In the genomic region with DNA sequence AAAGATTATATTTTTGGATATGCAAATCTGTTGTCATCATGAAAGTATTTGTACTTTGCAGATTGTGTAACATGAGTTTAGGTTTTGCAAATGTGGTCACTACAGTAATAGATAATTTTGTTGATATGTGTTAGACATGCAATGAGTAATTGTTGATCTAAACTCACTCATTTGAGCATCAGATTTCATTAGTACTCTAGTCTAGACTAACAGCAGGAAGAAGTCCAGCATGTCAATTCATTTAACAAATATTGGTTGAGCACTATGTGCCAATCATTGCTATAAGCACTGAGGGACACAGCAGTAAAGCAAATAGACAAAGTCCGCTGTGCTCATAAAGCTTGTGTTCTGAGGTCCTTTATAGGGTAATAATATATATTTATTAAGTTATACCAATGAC, we compare ENCODE assay signal across 17 cellular contexts.
DNase-seq lines count a peak whose midpoint lies in the region; ATAC-seq and TF ChIP-seq lines count a peak whose summit lies in the region.
"Had no signal": no experiment of that assay in that cellular context is flagged by ENCODE, and none has a peak within 500 bp of the region (broad histone marks: within the 10 kb centered on the region; RNA-seq: fewer than 3 reads in every experiment).

No MANE protein-coding gene starts in this region.

- H3K4me1 ChIP-seq in right lobe of liver = no peaks in the 10 kb centered on the region
- H3K4me1 ChIP-seq: esophagus muscularis mucosa, upper lobe of left lung had no signal

- no peaks in the 10 kb centered on the region for H3K9me3 ChIP-seq in right lobe of liver
- H3K9me3 ChIP-seq: esophagus muscularis mucosa, upper lobe of left lung had no signal

- H3K4me3 ChIP-seq in epithelial cell of esophagus (ENCODE audit: low read length) (no peak overlapping the region), right lobe of liver (no peak overlapping the region)
- H3K4me3 ChIP-seq: esophagus muscularis mucosa, upper lobe of left lung had no signal

- H3K27me3 ChIP-seq in right lobe of liver = no peaks in the 10 kb centered on the region
- H3K27me3 ChIP-seq: esophagus muscularis mucosa, upper lobe of left lung had no signal

- H3K27ac ChIP-seq in right lobe of liver = no peak overlapping the region
- H3K27ac ChIP-seq: esophagus muscularis mucosa, upper lobe of left lung had no signal

- no peak for TF ChIP-seq CTCF in epithelial cell of esophagus (IDR thresholded peaks at IDR 0.05; ENCODE audit: insufficient read depth, low read depth, low read length, missing control alignments)
- TF ChIP-seq CTCF in right lobe of liver (IDR thresholded peaks at IDR 0.05) = no peak

- H3K36me3 ChIP-seq in right lobe of liver = no peaks in the 10 kb centered on the region
- H3K36me3 ChIP-seq: esophagus muscularis mucosa, upper lobe of left lung had no signal

- 44% methylated on average over 1 of the region's 1 CpG for WGBS in right lobe of liver (ENCODE audit: insufficient coverage, low coverage, low lambda C conversion rate, missing lambda C conversion rate)

- peak; percentile 81 for DNase-seq in DMS53 treated with DMSO at 0.1 percent for 48 hours (lab: John Stamatoyannopoulos, UW; ENCODE audit: unreplicated experiment)
- peak; percentile 8 for DNase-seq in NCI-H69 (lab: John Stamatoyannopoulos, UW)
- DNase-seq in epithelial cell of esophagus (ENCODE audit: low read depth) = peak; percentile 76
- no peak for DNase-seq in right lobe of liver
- no peak for DNase-seq in stimulated activated naive CD8-positive, alpha-beta T cell treated with anti-CD3 and anti-CD28 coated beads, Interleukin-15, Interleukin-2, amounts not matched to agents 100 U/mL and 50 U/mL, for 24 hours
- DNase-seq in NCI-H82 treated with DMSO at 0.1 percent for 48 hours (lab: John Stamatoyannopoulos, UW; ENCODE audit: unreplicated experiment) = no peak
- no peak for DNase-seq in KG1 (lab: John Stamatoyannopoulos, UW)
- no peak for DNase-seq in iPS-NIHi7 (ENCODE audit: extremely low spot score)
- DNase-seq: activated gamma-delta T cell; DMS 273 treated with DMSO at 0.1 percent for 48 hours; immature natural killer cell; NCI-H1105 treated with DMSO at 0.1 percent for 48 hours; NCI-H748 treated with DMSO at 0.1 percent for 48 hours; stimulated activated CD8-positive, alpha-beta memory T cell treated with anti-CD3 and anti-CD28 coated beads, Interleukin-4, amount 100 ng/mL, for 48 hours; upper lobe of left lung had no signal

- no peak for TF ChIP-seq POLR2A in right lobe of liver (IDR thresholded peaks at IDR 0.05)

- intact Hi-C loops in right lobe of liver (cut with DNase I) = loop anchor here in 1 of 2 donors (10.0 kb wide), 1 partner anchor 255 kb away; no protein-coding TSS in a partner anchor

- ATAC-seq in right lobe of liver = peak; percentile 22 to 92 (median 66)
- no peak for ATAC-seq in stimulated activated naive CD8-positive, alpha-beta T cell treated with anti-CD3 and anti-CD28 coated beads, Interleukin-15, Interleukin-2, amounts not matched to agents 100 U/mL and 50 U/mL, for 24 hours
- ATAC-seq: Right ventricle myocardium inferior had no signal

Comparison
In these comparisons a context has a peak if more than half of its experiments do, and no peak if none do; other contexts are left out.
1. DNase-seq: peak in DMS53 treated with DMSO at 0.1 percent for 48 hours (single experiment), NCI-H69 (single experiment) and epithelial cell of esophagus (single experiment); none in right lobe of liver (0 of 3), stimulated activated naive CD8-positive, alpha-beta T cell treated with anti-CD3 and anti-CD28 coated beads, Interleukin-15, Interleukin-2, amounts not matched to agents 100 U/mL and 50 U/mL, for 24 hours (single experiment), NCI-H82 treated with DMSO at 0.1 percent for 48 hours (single experiment), KG1 (single experiment) and iPS-NIHi7 (single experiment).